In the genomic region with DNA sequence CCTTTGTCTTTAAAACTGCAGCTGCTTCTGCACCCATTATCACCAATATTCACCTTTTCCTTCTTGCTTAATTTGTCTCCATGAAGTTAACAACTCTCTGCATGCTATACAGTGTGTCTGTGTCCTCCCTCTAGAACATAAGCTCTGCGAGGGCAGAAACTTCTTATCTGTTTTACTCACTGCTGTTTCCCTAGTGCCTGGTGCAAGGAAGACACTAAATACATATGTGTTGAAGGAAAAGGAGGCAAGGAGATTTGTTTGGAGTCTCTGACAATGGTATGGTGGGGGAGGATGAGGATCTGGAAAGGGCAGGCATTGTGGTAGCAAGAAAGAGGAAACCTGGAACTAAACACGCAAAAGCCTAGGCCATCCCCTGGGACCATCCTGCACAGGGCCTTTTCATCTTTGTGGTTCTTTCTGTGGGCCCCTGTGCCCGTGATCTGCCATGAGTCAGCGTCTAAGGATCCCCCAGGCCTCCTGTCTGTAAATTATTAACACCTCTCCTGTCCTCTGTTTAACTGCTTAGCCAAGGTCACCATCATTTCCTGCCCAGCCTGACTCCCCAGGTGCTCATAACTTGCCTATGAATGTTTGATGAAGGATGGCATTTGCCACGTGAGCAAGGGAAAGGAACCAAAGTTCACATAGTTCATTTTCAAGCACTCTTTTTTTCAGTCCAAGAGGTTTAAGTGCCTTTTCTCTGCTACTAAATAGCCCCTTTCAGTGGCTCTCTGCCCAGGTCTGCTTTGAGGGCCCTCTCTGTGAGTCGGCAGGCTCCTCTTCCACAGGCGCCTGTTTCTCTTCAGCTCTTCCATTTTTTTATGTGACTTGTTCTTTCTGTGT, we compare ENCODE assay signal across 1 cellular context.
TF ChIP-seq lines count a peak whose summit lies in the region.

No MANE protein-coding gene starts in this region.

TF ChIP-seq in HepG2, 621 proteins besides CTCF, POLR2A, EP300 and RAD21 (continued from another document):
- TF ChIP-seq, protein P1, sequence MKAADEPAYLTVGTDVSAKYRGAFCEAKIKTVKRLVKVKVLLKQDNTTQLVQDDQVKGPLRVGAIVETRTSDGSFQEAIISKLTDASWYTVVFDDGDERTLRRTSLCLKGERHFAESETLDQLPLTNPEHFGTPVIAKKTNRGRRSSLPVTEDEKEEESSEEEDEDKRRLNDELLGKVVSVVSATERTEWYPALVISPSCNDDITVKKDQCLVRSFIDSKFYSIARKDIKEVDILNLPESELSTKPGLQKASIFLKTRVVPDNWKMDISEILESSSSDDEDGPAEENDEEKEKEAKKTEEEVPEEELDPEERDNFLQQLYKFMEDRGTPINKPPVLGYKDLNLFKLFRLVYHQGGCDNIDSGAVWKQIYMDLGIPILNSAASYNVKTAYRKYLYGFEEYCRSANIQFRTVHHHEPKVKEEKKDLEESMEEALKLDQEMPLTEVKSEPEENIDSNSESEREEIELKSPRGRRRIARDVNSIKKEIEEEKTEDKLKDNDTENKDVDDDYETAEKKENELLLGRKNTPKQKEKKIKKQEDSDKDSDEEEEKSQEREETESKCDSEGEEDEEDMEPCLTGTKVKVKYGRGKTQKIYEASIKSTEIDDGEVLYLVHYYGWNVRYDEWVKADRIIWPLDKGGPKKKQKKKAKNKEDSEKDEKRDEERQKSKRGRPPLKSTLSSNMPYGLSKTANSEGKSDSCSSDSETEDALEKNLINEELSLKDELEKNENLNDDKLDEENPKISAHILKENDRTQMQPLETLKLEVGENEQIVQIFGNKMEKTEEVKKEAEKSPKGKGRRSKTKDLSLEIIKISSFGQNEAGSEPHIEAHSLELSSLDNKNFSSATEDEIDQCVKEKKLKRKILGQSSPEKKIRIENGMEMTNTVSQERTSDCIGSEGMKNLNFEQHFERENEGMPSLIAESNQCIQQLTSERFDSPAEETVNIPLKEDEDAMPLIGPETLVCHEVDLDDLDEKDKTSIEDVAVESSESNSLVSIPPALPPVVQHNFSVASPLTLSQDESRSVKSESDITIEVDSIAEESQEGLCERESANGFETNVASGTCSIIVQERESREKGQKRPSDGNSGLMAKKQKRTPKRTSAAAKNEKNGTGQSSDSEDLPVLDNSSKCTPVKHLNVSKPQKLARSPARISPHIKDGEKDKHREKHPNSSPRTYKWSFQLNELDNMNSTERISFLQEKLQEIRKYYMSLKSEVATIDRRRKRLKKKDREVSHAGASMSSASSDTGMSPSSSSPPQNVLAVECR (CRISPR knock-in tag; IDR thresholded peaks at IDR 0.05; ENCODE audit: borderline replicate concordance) = peak; percentile 19; the same call in 1 of the 2 replicates
- TF ChIP-seq, protein P2, sequence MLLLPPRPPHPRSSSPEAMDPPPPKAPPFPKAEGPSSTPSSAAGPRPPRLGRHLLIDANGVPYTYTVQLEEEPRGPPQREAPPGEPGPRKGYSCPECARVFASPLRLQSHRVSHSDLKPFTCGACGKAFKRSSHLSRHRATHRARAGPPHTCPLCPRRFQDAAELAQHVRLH (CRISPR knock-in tag; IDR thresholded peaks at IDR 0.05; ENCODE audit: borderline replicate concordance, low read depth) = peak; percentile 53; the same call in 1 of the 2 replicates
- TF ChIP-seq, protein P3, sequence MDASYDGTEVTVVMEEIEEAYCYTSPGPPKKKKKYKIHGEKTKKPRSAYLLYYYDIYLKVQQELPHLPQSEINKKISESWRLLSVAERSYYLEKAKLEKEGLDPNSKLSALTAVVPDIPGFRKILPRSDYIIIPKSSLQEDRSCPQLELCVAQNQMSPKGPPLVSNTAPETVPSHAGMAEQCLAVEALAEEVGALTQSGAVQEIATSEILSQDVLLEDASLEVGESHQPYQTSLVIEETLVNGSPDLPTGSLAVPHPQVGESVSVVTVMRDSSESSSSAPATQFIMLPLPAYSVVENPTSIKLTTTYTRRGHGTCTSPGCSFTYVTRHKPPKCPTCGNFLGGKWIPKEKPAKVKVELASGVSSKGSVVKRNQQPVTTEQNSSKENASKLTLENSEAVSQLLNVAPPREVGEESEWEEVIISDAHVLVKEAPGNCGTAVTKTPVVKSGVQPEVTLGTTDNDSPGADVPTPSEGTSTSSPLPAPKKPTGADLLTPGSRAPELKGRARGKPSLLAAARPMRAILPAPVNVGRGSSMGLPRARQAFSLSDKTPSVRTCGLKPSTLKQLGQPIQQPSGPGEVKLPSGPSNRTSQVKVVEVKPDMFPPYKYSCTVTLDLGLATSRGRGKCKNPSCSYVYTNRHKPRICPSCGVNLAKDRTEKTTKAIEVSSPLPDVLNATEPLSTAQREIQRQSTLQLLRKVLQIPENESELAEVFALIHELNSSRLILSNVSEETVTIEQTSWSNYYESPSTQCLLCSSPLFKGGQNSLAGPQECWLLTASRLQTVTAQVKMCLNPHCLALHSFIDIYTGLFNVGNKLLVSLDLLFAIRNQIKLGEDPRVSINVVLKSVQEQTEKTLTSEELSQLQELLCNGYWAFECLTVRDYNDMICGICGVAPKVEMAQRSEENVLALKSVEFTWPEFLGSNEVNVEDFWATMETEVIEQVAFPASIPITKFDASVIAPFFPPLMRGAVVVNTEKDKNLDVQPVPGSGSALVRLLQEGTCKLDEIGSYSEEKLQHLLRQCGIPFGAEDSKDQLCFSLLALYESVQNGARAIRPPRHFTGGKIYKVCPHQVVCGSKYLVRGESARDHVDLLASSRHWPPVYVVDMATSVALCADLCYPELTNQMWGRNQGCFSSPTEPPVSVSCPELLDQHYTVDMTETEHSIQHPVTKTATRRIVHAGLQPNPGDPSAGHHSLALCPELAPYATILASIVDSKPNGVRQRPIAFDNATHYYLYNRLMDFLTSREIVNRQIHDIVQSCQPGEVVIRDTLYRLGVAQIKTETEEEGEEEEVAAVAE (CRISPR knock-in tag; IDR thresholded peaks at IDR 0.05; ENCODE audit: borderline replicate concordance) = peak; percentile 42; the same call in 1 of the 2 replicates
- TF ChIP-seq PRMT3 (CRISPR knock-in tag; IDR thresholded peaks at IDR 0.05; ENCODE audit: borderline replicate concordance, low read depth) = no peak
- TF ChIP-seq, protein P4, sequence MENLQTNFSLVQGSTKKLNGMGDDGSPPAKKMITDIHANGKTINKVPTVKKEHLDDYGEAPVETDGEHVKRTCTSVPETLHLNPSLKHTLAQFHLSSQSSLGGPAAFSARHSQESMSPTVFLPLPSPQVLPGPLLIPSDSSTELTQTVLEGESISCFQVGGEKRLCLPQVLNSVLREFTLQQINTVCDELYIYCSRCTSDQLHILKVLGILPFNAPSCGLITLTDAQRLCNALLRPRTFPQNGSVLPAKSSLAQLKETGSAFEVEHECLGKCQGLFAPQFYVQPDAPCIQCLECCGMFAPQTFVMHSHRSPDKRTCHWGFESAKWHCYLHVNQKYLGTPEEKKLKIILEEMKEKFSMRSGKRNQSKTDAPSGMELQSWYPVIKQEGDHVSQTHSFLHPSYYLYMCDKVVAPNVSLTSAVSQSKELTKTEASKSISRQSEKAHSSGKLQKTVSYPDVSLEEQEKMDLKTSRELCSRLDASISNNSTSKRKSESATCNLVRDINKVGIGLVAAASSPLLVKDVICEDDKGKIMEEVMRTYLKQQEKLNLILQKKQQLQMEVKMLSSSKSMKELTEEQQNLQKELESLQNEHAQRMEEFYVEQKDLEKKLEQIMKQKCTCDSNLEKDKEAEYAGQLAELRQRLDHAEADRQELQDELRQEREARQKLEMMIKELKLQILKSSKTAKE (CRISPR knock-in tag; IDR thresholded peaks at IDR 0.05; ENCODE audit: borderline replicate concordance) = peak; percentile 85; the same call in 1 of the 2 replicates
- TF ChIP-seq, protein P5, sequence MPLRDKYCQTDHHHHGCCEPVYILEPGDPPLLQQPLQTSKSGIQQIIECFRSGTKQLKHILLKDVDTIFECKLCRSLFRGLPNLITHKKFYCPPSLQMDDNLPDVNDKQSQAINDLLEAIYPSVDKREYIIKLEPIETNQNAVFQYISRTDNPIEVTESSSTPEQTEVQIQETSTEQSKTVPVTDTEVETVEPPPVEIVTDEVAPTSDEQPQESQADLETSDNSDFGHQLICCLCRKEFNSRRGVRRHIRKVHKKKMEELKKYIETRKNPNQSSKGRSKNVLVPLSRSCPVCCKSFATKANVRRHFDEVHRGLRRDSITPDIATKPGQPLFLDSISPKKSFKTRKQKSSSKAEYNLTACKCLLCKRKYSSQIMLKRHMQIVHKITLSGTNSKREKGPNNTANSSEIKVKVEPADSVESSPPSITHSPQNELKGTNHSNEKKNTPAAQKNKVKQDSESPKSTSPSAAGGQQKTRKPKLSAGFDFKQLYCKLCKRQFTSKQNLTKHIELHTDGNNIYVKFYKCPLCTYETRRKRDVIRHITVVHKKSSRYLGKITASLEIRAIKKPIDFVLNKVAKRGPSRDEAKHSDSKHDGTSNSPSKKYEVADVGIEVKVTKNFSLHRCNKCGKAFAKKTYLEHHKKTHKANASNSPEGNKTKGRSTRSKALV (CRISPR knock-in tag; IDR thresholded peaks at IDR 0.05) = no peak; the same call in 1 of the 2 replicates
- TF ChIP-seq, protein P6, sequence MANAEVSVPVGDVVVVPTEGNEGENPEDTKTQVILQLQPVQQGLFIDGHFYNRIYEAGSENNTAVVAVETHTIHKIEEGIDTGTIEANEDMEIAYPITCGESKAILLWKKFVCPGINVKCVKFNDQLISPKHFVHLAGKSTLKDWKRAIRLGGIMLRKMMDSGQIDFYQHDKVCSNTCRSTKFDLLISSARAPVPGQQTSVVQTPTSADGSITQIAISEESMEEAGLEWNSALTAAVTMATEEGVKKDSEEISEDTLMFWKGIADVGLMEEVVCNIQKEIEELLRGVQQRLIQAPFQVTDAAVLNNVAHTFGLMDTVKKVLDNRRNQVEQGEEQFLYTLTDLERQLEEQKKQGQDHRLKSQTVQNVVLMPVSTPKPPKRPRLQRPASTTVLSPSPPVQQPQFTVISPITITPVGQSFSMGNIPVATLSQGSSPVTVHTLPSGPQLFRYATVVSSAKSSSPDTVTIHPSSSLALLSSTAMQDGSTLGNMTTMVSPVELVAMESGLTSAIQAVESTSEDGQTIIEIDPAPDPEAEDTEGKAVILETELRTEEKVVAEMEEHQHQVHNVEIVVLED (CRISPR knock-in tag; IDR thresholded peaks at IDR 0.05; ENCODE audit: borderline replicate concordance) = no peak
- peak; percentile 65 for TF ChIP-seq RFX5 (IDR thresholded peaks at IDR 0.05; ENCODE audit: low read depth, low read length)
- TF ChIP-seq NFYC (CRISPR knock-in tag; IDR thresholded peaks at IDR 0.05) = peak; percentile 37; the same call in 1 of the 2 replicates
- TF ChIP-seq, protein P7, sequence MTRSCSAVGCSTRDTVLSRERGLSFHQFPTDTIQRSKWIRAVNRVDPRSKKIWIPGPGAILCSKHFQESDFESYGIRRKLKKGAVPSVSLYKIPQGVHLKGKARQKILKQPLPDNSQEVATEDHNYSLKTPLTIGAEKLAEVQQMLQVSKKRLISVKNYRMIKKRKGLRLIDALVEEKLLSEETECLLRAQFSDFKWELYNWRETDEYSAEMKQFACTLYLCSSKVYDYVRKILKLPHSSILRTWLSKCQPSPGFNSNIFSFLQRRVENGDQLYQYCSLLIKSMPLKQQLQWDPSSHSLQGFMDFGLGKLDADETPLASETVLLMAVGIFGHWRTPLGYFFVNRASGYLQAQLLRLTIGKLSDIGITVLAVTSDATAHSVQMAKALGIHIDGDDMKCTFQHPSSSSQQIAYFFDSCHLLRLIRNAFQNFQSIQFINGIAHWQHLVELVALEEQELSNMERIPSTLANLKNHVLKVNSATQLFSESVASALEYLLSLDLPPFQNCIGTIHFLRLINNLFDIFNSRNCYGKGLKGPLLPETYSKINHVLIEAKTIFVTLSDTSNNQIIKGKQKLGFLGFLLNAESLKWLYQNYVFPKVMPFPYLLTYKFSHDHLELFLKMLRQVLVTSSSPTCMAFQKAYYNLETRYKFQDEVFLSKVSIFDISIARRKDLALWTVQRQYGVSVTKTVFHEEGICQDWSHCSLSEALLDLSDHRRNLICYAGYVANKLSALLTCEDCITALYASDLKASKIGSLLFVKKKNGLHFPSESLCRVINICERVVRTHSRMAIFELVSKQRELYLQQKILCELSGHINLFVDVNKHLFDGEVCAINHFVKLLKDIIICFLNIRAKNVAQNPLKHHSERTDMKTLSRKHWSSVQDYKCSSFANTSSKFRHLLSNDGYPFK (CRISPR knock-in tag; IDR thresholded peaks at IDR 0.05; ENCODE audit: borderline replicate concordance) = peak; percentile 31; the same call in 1 of the 2 replicates
- no peak for TF ChIP-seq ZNF24 (IDR thresholded peaks at IDR 0.05)
- peak; percentile 99 for TF ChIP-seq FOSL2 (CRISPR knock-in tag; IDR thresholded peaks at IDR 0.05)
- peak; percentile 80 for TF ChIP-seq ZFX (CRISPR knock-in tag; IDR thresholded peaks at IDR 0.05; ENCODE audit: low read depth)
- 0 out of 2 replicates have a peak, but pooled peaks have one; percentile 33 for TF ChIP-seq ZNF543 (CRISPR knock-in tag; IDR thresholded peaks at IDR 0.05)
- peak; percentile 96 for TF ChIP-seq HMG20A (CRISPR knock-in tag; IDR thresholded peaks at IDR 0.05; ENCODE audit: borderline replicate concordance)
- peak; percentile 69; the same call in 1 of the 2 replicates for TF ChIP-seq ESRRA (CRISPR knock-in tag; IDR thresholded peaks at IDR 0.05; ENCODE audit: low read depth)
- TF ChIP-seq HOXA5 (CRISPR knock-in tag; IDR thresholded peaks at IDR 0.05) = peak; percentile 87; the same call in 1 of the 2 replicates
- no peak for TF ChIP-seq SAFB2 (CRISPR knock-in tag; IDR thresholded peaks at IDR 0.05; ENCODE audit: borderline replicate concordance, low read depth)
